ENCODE assay signal across 11 cellular contexts in genomic region chr19:10006335-10006708, GRCh38. TPM values are rescaled to one million over a fixed set of nuclear protein-coding genes. Genes with fewer than 3 reads are reported as not detected.
DNase-seq lines count a peak whose midpoint lies in the region; ATAC-seq and TF ChIP-seq lines count a peak whose summit lies in the region.
"Had no signal": no experiment of that assay in that cellular context is flagged by ENCODE, and none has a peak within 500 bp of the region (broad histone marks: within the 10 kb centered on the region; RNA-seq: fewer than 3 reads in every experiment).

No MANE protein-coding gene starts in this region.

- H3K9me2 ChIP-seq in GM23338 (ENCODE audit: insufficient read depth), result no peaks in the 10 kb centered on the region

- TF ChIP-seq EP300 in upper lobe of left lung (IDR thresholded peaks at IDR 0.05), result no peak

- no peaks in the 10 kb centered on the region for H4K20me1 ChIP-seq in GM23338 (replicated peaks; ENCODE audit: insufficient read depth)

- no peak overlapping the region for H2AFZ ChIP-seq in GM23338

- no peak for TF ChIP-seq CTCF in choroid plexus epithelial cell (conservative IDR thresholded peaks at IDR 0.05; ENCODE audit: low read depth, low read length)
- no peak for TF ChIP-seq CTCF in mesothelial cell of epicardium (IDR thresholded peaks at IDR 0.05; ENCODE audit: unreplicated experiment)
- no peak for TF ChIP-seq CTCF in upper lobe of left lung (IDR thresholded peaks at IDR 0.05)
- no peak for TF ChIP-seq CTCF in GM23338 (conservative IDR thresholded peaks at IDR 0.05; ENCODE audit: low read depth in 2 of 2)

- no peaks in the 10 kb centered on the region for H3K36me3 ChIP-seq in upper lobe of left lung
- H3K36me3 ChIP-seq in GM23338 (ENCODE audit: insufficient read depth), result no peaks in the 10 kb centered on the region

- no peaks in the 10 kb centered on the region for H3K36me3 Mint-ChIP-seq in mesothelial cell of epicardium
- no peaks in the 10 kb centered on the region; the same call in 2 of the 3 replicates for H3K36me3 Mint-ChIP-seq in GM23338 (ENCODE audit: low read depth)

- no peak overlapping the region for H3K4me2 ChIP-seq in GM23338

- no peaks in the 10 kb centered on the region for H3K9me3 Mint-ChIP-seq in mesothelial cell of epicardium
- H3K9me3 Mint-ChIP-seq in GM23338, result no peaks in the 10 kb centered on the region; the same call in 1 of the 3 replicates
- H3K9me3 Mint-ChIP-seq: nephron progenitor cell had no signal

- peak overlapping the region; percentile 73 for H3K27ac Mint-ChIP-seq in mesothelial cell of epicardium
- no peak overlapping the region for H3K27ac Mint-ChIP-seq in GM23338
- H3K27ac Mint-ChIP-seq: nephron progenitor cell had no signal

- no peaks in the 10 kb centered on the region for H3K79me2 ChIP-seq in GM23338 (replicated peaks; ENCODE audit: insufficient read depth)

- H3K4me1 Mint-ChIP-seq in mesothelial cell of epicardium (peaks cover 17% of the 10 kb centered on the region), GM23338 (peaks cover 17% of the 10 kb centered on the region)

- H3K27me3 Mint-ChIP-seq in mesothelial cell of epicardium (ENCODE audit: low read depth) (peaks cover 71% of the 10 kb centered on the region), GM23338 (ENCODE audit: insufficient read depth, low read depth, poor library complexity) (peaks cover 24% of the 10 kb centered on the region)

- ATAC-seq in upper lobe of left lung (ENCODE audit: low FRiP score in 2 of 2) (peak in 1 of 2 donors; percentile 27), HG03097 (IDR thresholded peaks at IDR 0.05; ENCODE audit: low FRiP score, unreplicated experiment) (no peak), GM23338 (no peak)

- peak; percentile 23 for DNase-seq in activated naive CD4-positive, alpha-beta T cell treated with Interleukin-2 at 50 U/mL for 16 hours
- DNase-seq in activated naive CD4-positive, alpha-beta T cell treated with anti-CD3 and anti-CD28 coated beads, Interleukin-2, amount 50 U/mL, for 16 hours, result no peak
- DNase-seq in choroid plexus epithelial cell (ENCODE audit: low read depth) (peak; percentile 60), mesothelial cell of epicardium (ENCODE audit: low spot score in 2 of 2, unreplicated experiment in 2 of 2) (no peak), upper lobe of left lung (peak in 1 of 2 donors; percentile 44), GM23338 (ENCODE audit: low spot score) (no peak), NCI-H1930 (lab: John Stamatoyannopoulos, UW) (no peak)
- DNase-seq: NCI-H187 treated with DMSO at 0.1 percent for 48 hours, nephron progenitor cell had no signal

- H3K4me3 Mint-ChIP-seq in mesothelial cell of epicardium (no peak overlapping the region), GM23338 (no peak overlapping the region)
- H3K4me3 Mint-ChIP-seq: nephron progenitor cell had no signal

- peaks cover 0 to 20% (median 6%) of the 10 kb centered on the region in 4 donors for H3K27me3 ChIP-seq in upper lobe of left lung
- H3K27me3 ChIP-seq in GM23338 (ENCODE audit: insufficient read depth), result peaks cover 17% of the 10 kb centered on the region

- H3K4me1 ChIP-seq in upper lobe of left lung, result peaks cover 10 to 25% (median 10%) of the 10 kb centered on the region in 4 donors
- no peaks in the 10 kb centered on the region for H3K4me1 ChIP-seq in GM23338 (ENCODE audit: insufficient read depth)

- peak overlapping the region; percentile 62 to 80 (median 66) for H3K27ac ChIP-seq in upper lobe of left lung
- no peak overlapping the region for H3K27ac ChIP-seq in GM23338 (ENCODE audit: low read depth)
- H3K27ac ChIP-seq: SK-N-MC had no signal

- no peaks in the 10 kb centered on the region for H3K9me3 ChIP-seq in upper lobe of left lung

- no peak for TF ChIP-seq POLR2A in upper lobe of left lung (IDR thresholded peaks at IDR 0.05)

- no peaks in the 10 kb centered on the region for H3F3A ChIP-seq in GM23338 (replicated peaks; ENCODE audit: low read depth)

- 26 to 43% methylated on average over 7 of the region's 7 CpGs for WGBS in upper lobe of left lung, 2 donors

- no peak overlapping the region for H3K4me3 ChIP-seq in choroid plexus epithelial cell (ENCODE audit: low read depth, low read length)
- no peak overlapping the region for H3K4me3 ChIP-seq in upper lobe of left lung
- H3K4me3 ChIP-seq in GM23338, result no peak overlapping the region
- H3K4me3 ChIP-seq: SK-N-MC had no signal

TF ChIP-seq in GM23338, 12 proteins besides CTCF, POLR2A, EP300 and RAD21 (continues in another document):
- TF ChIP-seq, protein P1, sequence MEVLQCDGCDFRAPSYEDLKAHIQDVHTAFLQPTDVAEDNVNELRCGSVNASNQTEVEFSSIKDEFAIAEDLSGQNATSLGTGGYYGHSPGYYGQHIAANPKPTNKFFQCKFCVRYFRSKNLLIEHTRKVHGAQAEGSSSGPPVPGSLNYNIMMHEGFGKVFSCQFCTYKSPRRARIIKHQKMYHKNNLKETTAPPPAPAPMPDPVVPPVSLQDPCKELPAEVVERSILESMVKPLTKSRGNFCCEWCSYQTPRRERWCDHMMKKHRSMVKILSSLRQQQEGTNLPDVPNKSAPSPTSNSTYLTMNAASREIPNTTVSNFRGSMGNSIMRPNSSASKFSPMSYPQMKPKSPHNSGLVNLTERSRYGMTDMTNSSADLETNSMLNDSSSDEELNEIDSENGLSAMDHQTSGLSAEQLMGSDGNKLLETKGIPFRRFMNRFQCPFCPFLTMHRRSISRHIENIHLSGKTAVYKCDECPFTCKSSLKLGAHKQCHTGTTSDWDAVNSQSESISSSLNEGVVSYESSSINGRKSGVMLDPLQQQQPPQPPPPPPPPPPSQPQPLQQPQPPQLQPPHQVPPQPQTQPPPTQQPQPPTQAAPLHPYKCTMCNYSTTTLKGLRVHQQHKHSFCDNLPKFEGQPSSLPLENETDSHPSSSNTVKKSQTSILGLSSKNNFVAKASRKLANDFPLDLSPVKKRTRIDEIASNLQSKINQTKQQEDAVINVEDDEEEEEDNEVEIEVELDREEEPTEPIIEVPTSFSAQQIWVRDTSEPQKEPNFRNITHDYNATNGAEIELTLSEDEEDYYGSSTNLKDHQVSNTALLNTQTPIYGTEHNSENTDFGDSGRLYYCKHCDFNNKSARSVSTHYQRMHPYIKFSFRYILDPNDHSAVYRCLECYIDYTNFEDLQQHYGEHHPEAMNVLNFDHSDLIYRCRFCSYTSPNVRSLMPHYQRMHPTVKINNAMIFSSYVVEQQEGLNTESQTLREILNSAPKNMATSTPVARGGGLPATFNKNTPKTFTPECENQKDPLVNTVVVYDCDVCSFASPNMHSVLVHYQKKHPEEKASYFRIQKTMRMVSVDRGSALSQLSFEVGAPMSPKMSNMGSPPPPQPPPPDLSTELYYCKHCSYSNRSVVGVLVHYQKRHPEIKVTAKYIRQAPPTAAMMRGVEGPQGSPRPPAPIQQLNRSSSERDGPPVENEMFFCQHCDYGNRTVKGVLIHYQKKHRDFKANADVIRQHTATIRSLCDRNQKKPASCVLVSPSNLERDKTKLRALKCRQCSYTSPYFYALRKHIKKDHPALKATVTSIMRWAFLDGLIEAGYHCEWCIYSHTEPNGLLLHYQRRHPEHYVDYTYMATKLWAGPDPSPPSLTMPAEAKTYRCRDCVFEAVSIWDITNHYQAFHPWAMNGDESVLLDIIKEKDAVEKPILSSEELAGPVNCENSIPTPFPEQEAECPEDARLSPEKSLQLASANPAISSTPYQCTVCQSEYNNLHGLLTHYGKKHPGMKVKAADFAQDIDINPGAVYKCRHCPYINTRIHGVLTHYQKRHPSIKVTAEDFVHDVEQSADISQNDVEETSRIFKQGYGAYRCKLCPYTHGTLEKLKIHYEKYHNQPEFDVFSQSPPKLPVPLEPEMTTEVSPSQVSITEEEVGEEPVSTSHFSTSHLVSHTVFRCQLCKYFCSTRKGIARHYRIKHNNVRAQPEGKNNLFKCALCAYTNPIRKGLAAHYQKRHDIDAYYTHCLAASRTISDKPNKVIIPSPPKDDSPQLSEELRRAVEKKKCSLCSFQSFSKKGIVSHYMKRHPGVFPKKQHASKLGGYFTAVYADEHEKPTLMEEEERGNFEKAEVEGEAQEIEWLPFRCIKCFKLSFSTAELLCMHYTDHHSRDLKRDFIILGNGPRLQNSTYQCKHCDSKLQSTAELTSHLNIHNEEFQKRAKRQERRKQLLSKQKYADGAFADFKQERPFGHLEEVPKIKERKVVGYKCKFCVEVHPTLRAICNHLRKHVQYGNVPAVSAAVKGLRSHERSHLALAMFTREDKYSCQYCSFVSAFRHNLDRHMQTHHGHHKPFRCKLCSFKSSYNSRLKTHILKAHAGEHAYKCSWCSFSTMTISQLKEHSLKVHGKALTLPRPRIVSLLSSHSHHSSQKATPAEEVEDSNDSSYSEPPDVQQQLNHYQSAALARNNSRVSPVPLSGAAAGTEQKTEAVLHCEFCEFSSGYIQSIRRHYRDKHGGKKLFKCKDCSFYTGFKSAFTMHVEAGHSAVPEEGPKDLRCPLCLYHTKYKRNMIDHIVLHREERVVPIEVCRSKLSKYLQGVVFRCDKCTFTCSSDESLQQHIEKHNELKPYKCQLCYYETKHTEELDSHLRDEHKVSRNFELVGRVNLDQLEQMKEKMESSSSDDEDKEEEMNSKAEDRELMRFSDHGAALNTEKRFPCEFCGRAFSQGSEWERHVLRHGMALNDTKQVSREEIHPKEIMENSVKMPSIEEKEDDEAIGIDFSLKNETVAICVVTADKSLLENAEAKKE (CRISPR knock-in tag; IDR thresholded peaks at IDR 0.05), result no peak

RNA-seq across cellular contexts. Expression of gene COL5A3, which starts 4.0 kb away (rescaled TPM):
- 3.3 to 4.4 TPM (median 4.0 TPM) in 3 replicates for total RNA-seq in mesothelial cell of epicardium
- total RNA-seq in upper lobe of left lung, result 10 to 100 TPM in 3 of 6 donors, 1 to 10 TPM in 3; 1.3 to 31.4 (median 11.2) TPM
- 1.0 and 1.3 TPM in 2 replicates for total RNA-seq in GM23338 (2014; rRNA removed; shearing (Covaris generic))
- 0.89 and 1.2 TPM in 2 replicates for polyA plus RNA-seq in GM23338 (2016; fragmentation: Nextera tagmentation; extraction: Ambion mirVana)

RNA-seq across cellular contexts. Expression of gene RDH8, which starts 7.0 kb away (rescaled TPM):
- total RNA-seq in mesothelial cell of epicardium, result not detected in 3 replicates
- total RNA-seq in upper lobe of left lung, result not detected
- not detected in 2 replicates for total RNA-seq in GM23338 (2014; rRNA removed; shearing (Covaris generic))
- polyA plus RNA-seq in GM23338 (2016; fragmentation: Nextera tagmentation; extraction: Ambion mirVana), result not detected in 2 replicates

Comparison
In these comparisons a context has a peak if more than half of its experiments do, and no peak if none do; other contexts are left out.
1. DNase-seq: peak in activated naive CD4-positive, alpha-beta T cell treated with Interleukin-2 at 50 U/mL for 16 hours (single experiment) and choroid plexus epithelial cell (single experiment); none in activated naive CD4-positive, alpha-beta T cell treated with anti-CD3 and anti-CD28 coated beads, Interleukin-2, amount 50 U/mL, for 16 hours (single experiment), mesothelial cell of epicardium (0 of 2), GM23338 (single experiment) and NCI-H1930 (0 of 2).